1 cellular context compared by ENCODE assay signal in genomic region chr1:77219166-77219887, GRCh38.
TF ChIP-seq lines count a peak whose summit lies in the region.

Gene PIGK, minus strand, starts transcription at chr1:77219430. Its CDS starts 28 bp downstream, at chr1:77219402.

TF ChIP-seq in HepG2, 621 proteins besides CTCF, POLR2A, EP300 and RAD21 (continued from another document and continues in another):
- peak; percentile 93 for TF ChIP-seq ARID4A (CRISPR knock-in tag; IDR thresholded peaks at IDR 0.05; ENCODE audit: borderline replicate concordance)
- peak; percentile 40 for TF ChIP-seq CBX1 (IDR thresholded peaks at IDR 0.05; ENCODE audit: low read depth)
- TF ChIP-seq CEBPB (IDR thresholded peaks at IDR 0.05; ENCODE audit: borderline replicate concordance, low read depth, low read length): peak; percentile 18; the same call in 1 of the 2 replicates
- TF ChIP-seq ARNTL (CRISPR knock-in tag; IDR thresholded peaks at IDR 0.05): 0 out of 2 replicates have a peak, but pooled peaks have one; percentile 52
- TF ChIP-seq THAP11 (CRISPR knock-in tag; IDR thresholded peaks at IDR 0.05): peak; percentile 85
- TF ChIP-seq ZNF331 (CRISPR knock-in tag; IDR thresholded peaks at IDR 0.05): peak; percentile 63; the same call in 1 of the 2 replicates
- no peak for TF ChIP-seq ZNF10 (CRISPR knock-in tag; IDR thresholded peaks at IDR 0.05; ENCODE audit: borderline replicate concordance, low read depth)
- peak; percentile 79; the same call in 1 of the 2 replicates for TF ChIP-seq MXD4 (CRISPR knock-in tag; IDR thresholded peaks at IDR 0.05)
- peak; percentile 33; the same call in 1 of the 2 replicates for TF ChIP-seq UBTF (CRISPR knock-in tag; IDR thresholded peaks at IDR 0.05)
- no peak for TF ChIP-seq MATR3 (CRISPR knock-in tag; IDR thresholded peaks at IDR 0.05)
- no peak for TF ChIP-seq ZNF558 (CRISPR knock-in tag; IDR thresholded peaks at IDR 0.05; ENCODE audit: borderline replicate concordance)
- TF ChIP-seq ZFY (CRISPR knock-in tag; IDR thresholded peaks at IDR 0.05): peak; percentile 66
- TF ChIP-seq GZF1 (CRISPR knock-in tag; IDR thresholded peaks at IDR 0.05): peak; percentile 48; the same call in 1 of the 2 replicates
- TF ChIP-seq ZNF557 (CRISPR knock-in tag; IDR thresholded peaks at IDR 0.05): 0 out of 2 replicates have a peak, but pooled peaks have one; percentile 58
- 0 out of 2 replicates have a peak, but pooled peaks have one; percentile 8 for TF ChIP-seq MIXL1 (CRISPR knock-in tag; IDR thresholded peaks at IDR 0.05)
- no peak for TF ChIP-seq FOXO4 (CRISPR knock-in tag; conservative IDR thresholded peaks at IDR 0.05)
- TF ChIP-seq ERF (CRISPR knock-in tag; IDR thresholded peaks at IDR 0.05): no peak
- TF ChIP-seq HBP1 (CRISPR knock-in tag; IDR thresholded peaks at IDR 0.05; ENCODE audit: low read depth): 0 out of 2 replicates have a peak, but pooled peaks have one; percentile 41
- TF ChIP-seq ZBTB25 (CRISPR knock-in tag; IDR thresholded peaks at IDR 0.05): peak; percentile 41; the same call in 1 of the 2 replicates
- TF ChIP-seq ZNF101 (CRISPR knock-in tag; IDR thresholded peaks at IDR 0.05; ENCODE audit: borderline replicate concordance, low read depth): no peak
- peak; percentile 96 for TF ChIP-seq SAP130 (CRISPR knock-in tag; IDR thresholded peaks at IDR 0.05; ENCODE audit: low read depth)
- TF ChIP-seq NCOR1 (IDR thresholded peaks at IDR 0.05; ENCODE audit: borderline replicate concordance, low read length): no peak
- peak; percentile 34; the same call in 1 of the 2 replicates for TF ChIP-seq IRF9 (CRISPR knock-in tag; IDR thresholded peaks at IDR 0.05; ENCODE audit: borderline replicate concordance)
- no peak for TF ChIP-seq MBNL3 (CRISPR knock-in tag; conservative IDR thresholded peaks at IDR 0.05)
- no peak for TF ChIP-seq ZNF3 (CRISPR knock-in tag; IDR thresholded peaks at IDR 0.05)
- TF ChIP-seq POGK (CRISPR knock-in tag; conservative IDR thresholded peaks at IDR 0.05): peak; percentile 79; the same call in 1 of the 2 replicates
- no peak for TF ChIP-seq BCLAF1 (IDR thresholded peaks at IDR 0.05)
- no peak for TF ChIP-seq GABPA (IDR thresholded peaks at IDR 0.05; ENCODE audit: low read depth, low read length)
- peak; percentile 42; the same call in 1 of the 2 replicates for TF ChIP-seq GABPA (CRISPR knock-in tag; IDR thresholded peaks at IDR 0.05; ENCODE audit: low read depth)
- no peak for TF ChIP-seq AGO2 (optimal IDR thresholded peaks at IDR 0.05; ENCODE audit: low read depth, low read length)
- TF ChIP-seq ZNF24 (IDR thresholded peaks at IDR 0.05): no peak
- peak; percentile 53; the same call in 1 of the 2 replicates for TF ChIP-seq CCDC6 (CRISPR knock-in tag; IDR thresholded peaks at IDR 0.05)
- no peak for TF ChIP-seq SMARCE1 (IDR thresholded peaks at IDR 0.05; ENCODE audit: borderline replicate concordance)
- no peak for TF ChIP-seq MNT (IDR thresholded peaks at IDR 0.05)
- no peak for TF ChIP-seq CHD4 (IDR thresholded peaks at IDR 0.05; ENCODE audit: borderline replicate concordance, low read length)
- TF ChIP-seq ZFP91 (CRISPR knock-in tag; IDR thresholded peaks at IDR 0.05; ENCODE audit: borderline replicate concordance): peak; percentile 67; the same call in 1 of the 2 replicates
- peak; percentile 53 for TF ChIP-seq ZFX (CRISPR knock-in tag; IDR thresholded peaks at IDR 0.05; ENCODE audit: low read depth)
- no peak for TF ChIP-seq ZNF672 (CRISPR knock-in tag; IDR thresholded peaks at IDR 0.05)
